Comparison of ENCODE assay signal across 1 cellular context in genomic region chr2:69149631-69150215, GRCh38.
TF ChIP-seq lines count a peak whose summit lies in the region.

No MANE protein-coding gene starts in this region.

TF ChIP-seq in H1, 55 proteins besides CTCF, POLR2A, EP300 and RAD21 (continued from another document):
- no peak for TF ChIP-seq E2F6 (IDR thresholded peaks at IDR 0.05)
- TF ChIP-seq KDM5A (IDR thresholded peaks at IDR 0.05; ENCODE audit: low read length): no peak
- TF ChIP-seq RXRA (IDR thresholded peaks at IDR 0.05; ENCODE audit: insufficient read depth, low read depth, low read length): no peak
- no peak for TF ChIP-seq CBX5 (IDR thresholded peaks at IDR 0.05; ENCODE audit: low read depth, low read length)
- TF ChIP-seq TEAD4 (IDR thresholded peaks at IDR 0.05; ENCODE audit: low read depth, low read length): peak; percentile 88
- no peak for TF ChIP-seq NRF1 (IDR thresholded peaks at IDR 0.05; ENCODE audit: low read depth, low read length)
- TF ChIP-seq GTF2F1 (IDR thresholded peaks at IDR 0.05; ENCODE audit: borderline replicate concordance, low read depth, low read length): no peak
- no peak for TF ChIP-seq GABPA (IDR thresholded peaks at IDR 0.05; ENCODE audit: borderline replicate concordance, insufficient read depth, low read length)
- no peak for TF ChIP-seq SIX5 (IDR thresholded peaks at IDR 0.05; ENCODE audit: low read depth, low read length)
- TF ChIP-seq YY1 (IDR thresholded peaks at IDR 0.05; ENCODE audit: low read depth, low read length): no peak
- TF ChIP-seq ASH2L (IDR thresholded peaks at IDR 0.05; ENCODE audit: low read length): peak; percentile 37
- TF ChIP-seq BCL11A (IDR thresholded peaks at IDR 0.05; ENCODE audit: low read depth in 2 of 2, low read length in 2 of 2): no peak
- no peak for TF ChIP-seq ZNF274 (IDR thresholded peaks at IDR 0.05; ENCODE audit: borderline replicate concordance, extremely low read depth, low read length)
- TF ChIP-seq TBP (IDR thresholded peaks at IDR 0.05; ENCODE audit: low read depth, low read length): peak; percentile 47; the same call in 1 of the 2 replicates
- TF ChIP-seq SP1 (IDR thresholded peaks at IDR 0.05; ENCODE audit: low read depth, low read length): 0 out of 2 replicates have a peak, but pooled peaks have one; percentile 14
- no peak for TF ChIP-seq CTBP2 (IDR thresholded peaks at IDR 0.05; ENCODE audit: borderline replicate concordance, insufficient read depth, insufficient read length, low read length)
- no peak for TF ChIP-seq BACH1 (IDR thresholded peaks at IDR 0.05; ENCODE audit: low read length)
- TF ChIP-seq JUND (IDR thresholded peaks at IDR 0.05; ENCODE audit: low read length): no peak
- no peak for TF ChIP-seq POU5F1 (IDR thresholded peaks at IDR 0.05; ENCODE audit: low read depth, low read length)
- no peak for TF ChIP-seq EGR1 (IDR thresholded peaks at IDR 0.05; ENCODE audit: borderline replicate concordance, low read depth, low read length)
- TF ChIP-seq CREB1 (IDR thresholded peaks at IDR 0.05): no peak
- no peak for TF ChIP-seq EZH2 (IDR thresholded peaks at IDR 0.05; ENCODE audit: low read depth, low read length, severe bottlenecking)
